Comparison of ENCODE assay signal across 2 cellular contexts in the genomic region with DNA sequence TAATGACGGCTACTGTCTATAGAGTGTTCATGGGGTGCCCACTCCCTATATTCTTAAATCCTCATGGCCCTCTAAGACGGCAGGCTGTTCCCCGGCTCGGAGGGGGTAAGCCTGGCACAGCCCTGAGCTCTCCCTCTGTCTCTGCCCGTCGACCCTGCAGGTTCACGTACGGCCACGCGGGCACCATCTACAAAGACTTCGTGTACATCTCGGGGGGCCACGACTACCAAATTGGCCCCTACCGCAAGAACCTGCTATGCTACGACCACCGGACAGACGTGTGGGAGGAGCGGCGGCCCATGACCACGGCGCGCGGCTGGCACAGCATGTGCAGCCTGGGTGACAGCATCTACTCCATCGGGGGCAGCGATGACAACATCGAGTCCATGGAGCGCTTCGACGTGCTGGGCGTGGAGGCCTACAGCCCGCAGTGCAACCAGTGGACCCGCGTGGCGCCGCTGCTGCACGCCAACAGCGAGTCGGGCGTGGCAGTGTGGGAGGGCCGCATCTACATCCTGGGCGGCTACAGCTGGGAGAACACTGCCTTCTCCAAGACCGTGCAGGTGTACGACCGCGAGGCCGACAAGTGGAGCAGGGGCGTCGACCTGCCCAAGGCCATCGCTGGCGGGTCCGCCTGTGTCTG.
TF ChIP-seq lines count a peak whose summit lies in the region.

No MANE protein-coding gene starts in this region.

TF ChIP-seq in HepG2, 621 proteins besides CTCF, POLR2A, EP300 and RAD21:
- TF ChIP-seq GTF2F1 (IDR thresholded peaks at IDR 0.05; ENCODE audit: low read length) (no peak), ZNF619 (CRISPR knock-in tag; IDR thresholded peaks at IDR 0.05) (no peak), KMT2A (CRISPR knock-in tag; IDR thresholded peaks at IDR 0.05) (no peak), RBFOX2 (IDR thresholded peaks at IDR 0.05; ENCODE audit: low read depth, low read length) (peak; percentile 34; the same call in 1 of the 2 replicates), AGO2 (optimal IDR thresholded peaks at IDR 0.05; ENCODE audit: low read depth, low read length) (peak; percentile 60), ZNF556 (CRISPR knock-in tag; IDR thresholded peaks at IDR 0.05; ENCODE audit: borderline replicate concordance) (no peak), KMT2B (CRISPR knock-in tag; IDR thresholded peaks at IDR 0.05) (no peak), MZF1 (CRISPR knock-in tag; IDR thresholded peaks at IDR 0.05; ENCODE audit: borderline replicate concordance) (no peak), U2AF2 (IDR thresholded peaks at IDR 0.05; ENCODE audit: low read depth, low read length) (no peak), FOXO1 (CRISPR knock-in tag; IDR thresholded peaks at IDR 0.05) (no peak), KDM3A (CRISPR knock-in tag; IDR thresholded peaks at IDR 0.05; ENCODE audit: low read depth) (no peak), ZNF569 (CRISPR knock-in tag; IDR thresholded peaks at IDR 0.05; ENCODE audit: borderline replicate concordance) (no peak), RFX3 (CRISPR knock-in tag; IDR thresholded peaks at IDR 0.05) (no peak), FLYWCH1 (CRISPR knock-in tag; IDR thresholded peaks at IDR 0.05) (no peak), ZNF260 (CRISPR knock-in tag; IDR thresholded peaks at IDR 0.05; ENCODE audit: borderline replicate concordance, low read depth) (no peak), MED13 (CRISPR knock-in tag; IDR thresholded peaks at IDR 0.05) (no peak)
- TF ChIP-seq, protein P1, sequence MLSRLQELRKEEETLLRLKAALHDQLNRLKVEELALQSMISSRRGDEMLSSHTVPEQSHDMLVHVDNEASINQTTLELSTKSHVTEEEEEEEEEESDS (CRISPR knock-in tag; IDR thresholded peaks at IDR 0.05; ENCODE audit: borderline replicate concordance), result no peak

TF ChIP-seq in GM12878, 131 proteins besides CTCF, POLR2A, EP300 and RAD21:
- TF ChIP-seq, protein P2, sequence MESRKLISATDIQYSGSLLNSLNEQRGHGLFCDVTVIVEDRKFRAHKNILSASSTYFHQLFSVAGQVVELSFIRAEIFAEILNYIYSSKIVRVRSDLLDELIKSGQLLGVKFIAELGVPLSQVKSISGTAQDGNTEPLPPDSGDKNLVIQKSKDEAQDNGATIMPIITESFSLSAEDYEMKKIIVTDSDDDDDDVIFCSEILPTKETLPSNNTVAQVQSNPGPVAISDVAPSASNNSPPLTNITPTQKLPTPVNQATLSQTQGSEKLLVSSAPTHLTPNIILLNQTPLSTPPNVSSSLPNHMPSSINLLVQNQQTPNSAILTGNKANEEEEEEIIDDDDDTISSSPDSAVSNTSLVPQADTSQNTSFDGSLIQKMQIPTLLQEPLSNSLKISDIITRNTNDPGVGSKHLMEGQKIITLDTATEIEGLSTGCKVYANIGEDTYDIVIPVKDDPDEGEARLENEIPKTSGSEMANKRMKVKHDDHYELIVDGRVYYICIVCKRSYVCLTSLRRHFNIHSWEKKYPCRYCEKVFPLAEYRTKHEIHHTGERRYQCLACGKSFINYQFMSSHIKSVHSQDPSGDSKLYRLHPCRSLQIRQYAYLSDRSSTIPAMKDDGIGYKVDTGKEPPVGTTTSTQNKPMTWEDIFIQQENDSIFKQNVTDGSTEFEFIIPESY (IDR thresholded peaks at IDR 0.05), result 0 out of 2 replicates have a peak, but pooled peaks have one; percentile 52
- no peak for TF ChIP-seq ZSCAN29 (IDR thresholded peaks at IDR 0.05)
